8 cellular contexts compared by ENCODE assay signal in genomic region chr7:108805808-108806397, GRCh38.
DNase-seq lines count a peak whose midpoint lies in the region; ATAC-seq and TF ChIP-seq lines count a peak whose summit lies in the region.

No MANE protein-coding gene starts in this region.

- TF ChIP-seq CTCF in BE2C (IDR thresholded peaks at IDR 0.05; ENCODE audit: low read depth, low read length) (peak; percentile 83), fibroblast of lung (conservative IDR thresholded peaks at IDR 0.05 in 1 of 2, IDR thresholded peaks at IDR 0.05 in 1 of 2; ENCODE audit: low read depth in 1 of 2, low read length in 2 of 2) (peak in 1 of 2 donors; percentile 55)

- H3K36me3 ChIP-seq in BE2C, result no peaks in the 10 kb centered on the region
- no peaks in the 10 kb centered on the region for H3K36me3 ChIP-seq in fibroblast of lung (ENCODE audit: control insufficient read depth, insufficient read depth, low read length)

- H3K4me3 ChIP-seq in BE2C (ENCODE audit: low read depth, low read length) (no peak overlapping the region), fibroblast of lung (replicated peaks in 1 of 4; ENCODE audit: control extremely low read depth in 1 of 4, insufficient read depth in 1 of 4, low read depth in 3 of 4, low read length in 4 of 4) (no peak overlapping the region)

- H3K9ac ChIP-seq in fibroblast of lung (ENCODE audit: insufficient read depth, low read length), result no peak overlapping the region

- H3K27ac ChIP-seq in fibroblast of lung (ENCODE audit: insufficient read depth, low read length), result no peak overlapping the region

- H4K20me1 ChIP-seq in fibroblast of lung (ENCODE audit: control insufficient read depth, extremely low read depth, insufficient read depth, low read length), result no peaks in the 10 kb centered on the region

- ATAC-seq in GM21367 (IDR thresholded peaks at IDR 0.05; ENCODE audit: unreplicated experiment), result peak; percentile 64
- ATAC-seq in GM21515 (IDR thresholded peaks at IDR 0.05; ENCODE audit: unreplicated experiment), result no peak

- DNase-seq in BE2C (peak; percentile 25), NCI-H446 (lab: John Stamatoyannopoulos, UW) (peak; percentile 18 to 65), fibroblast of lung (ENCODE audit: low read depth in 2 of 2) (peak; percentile 20 to 45), NCI-H1436 (lab: John Stamatoyannopoulos, UW) (no peak), globus pallidus (ENCODE audit: low spot score) (no peak)
- no peak for DNase-seq in effector CD8-positive, alpha-beta T cell (lab: John Stamatoyannopoulos, UW)

- H3K27me3 ChIP-seq in BE2C (no peaks in the 10 kb centered on the region), fibroblast of lung (ENCODE audit: control insufficient read depth, insufficient read depth, low read length) (no peaks in the 10 kb centered on the region)

- no peaks in the 10 kb centered on the region for H3K4me1 ChIP-seq in BE2C
- H3K4me1 ChIP-seq in fibroblast of lung (ENCODE audit: control insufficient read depth, extremely low read depth, insufficient read depth, low read length), result no peaks in the 10 kb centered on the region

- H3K4me2 ChIP-seq in fibroblast of lung (ENCODE audit: extremely low read depth, insufficient read depth, low read length), result no peak overlapping the region

- H3K9me3 ChIP-seq in BE2C, result no peaks in the 10 kb centered on the region
- no peaks in the 10 kb centered on the region for H3K9me3 ChIP-seq in fibroblast of lung (ENCODE audit: control insufficient read depth, insufficient read depth, low read depth, low read length)

- H3K79me2 ChIP-seq in fibroblast of lung (ENCODE audit: control insufficient read depth, insufficient read depth, low read length), result no peaks in the 10 kb centered on the region

- H2AFZ ChIP-seq in fibroblast of lung (ENCODE audit: low read length), result peak overlapping the region; percentile 35

Comparison
In these comparisons a context has a peak if more than half of its experiments do, and no peak if none do; other contexts are left out.
1. DNase-seq: peak in BE2C (single experiment), NCI-H446 (2 of 2) and fibroblast of lung (2 of 2); none in NCI-H1436 (single experiment), globus pallidus (single experiment) and effector CD8-positive, alpha-beta T cell (single experiment).